ENCODE assay signal across 1 cellular context in the genomic region with DNA sequence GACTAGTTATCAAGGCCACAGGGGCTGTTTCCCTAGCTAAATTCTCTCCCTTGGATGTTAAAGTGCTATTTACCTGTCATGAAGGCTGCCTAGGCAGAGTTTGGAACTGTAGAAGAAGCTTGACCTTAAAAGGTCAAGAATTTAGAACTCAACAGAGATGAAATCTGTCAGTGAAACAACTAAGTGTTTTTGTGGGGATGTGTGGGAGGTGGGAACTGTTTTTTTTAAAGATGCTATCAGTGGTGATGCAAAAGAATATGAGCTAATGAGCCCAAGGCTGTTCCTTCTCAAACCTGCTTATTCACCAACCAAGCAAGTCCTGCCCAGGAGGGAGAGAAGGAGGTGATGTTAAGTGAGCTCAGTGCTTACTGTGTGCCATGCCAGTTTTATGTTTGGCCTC.
TF ChIP-seq lines count a peak whose summit lies in the region.

No MANE protein-coding gene starts in this region.

TF ChIP-seq in HEK293, 187 proteins besides CTCF, POLR2A, EP300 and RAD21 (continued from another document):
- TF ChIP-seq, protein P1, sequence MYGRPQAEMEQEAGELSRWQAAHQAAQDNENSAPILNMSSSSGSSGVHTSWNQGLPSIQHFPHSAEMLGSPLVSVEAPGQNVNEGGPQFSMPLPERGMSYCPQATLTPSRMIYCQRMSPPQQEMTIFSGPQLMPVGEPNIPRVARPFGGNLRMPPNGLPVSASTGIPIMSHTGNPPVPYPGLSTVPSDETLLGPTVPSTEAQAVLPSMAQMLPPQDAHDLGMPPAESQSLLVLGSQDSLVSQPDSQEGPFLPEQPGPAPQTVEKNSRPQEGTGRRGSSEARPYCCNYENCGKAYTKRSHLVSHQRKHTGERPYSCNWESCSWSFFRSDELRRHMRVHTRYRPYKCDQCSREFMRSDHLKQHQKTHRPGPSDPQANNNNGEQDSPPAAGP (tag by site-specific recombination; IDR thresholded peaks at IDR 0.05) = no peak
- TF ChIP-seq EGR2 (tag by site-specific recombination; IDR thresholded peaks at IDR 0.05; ENCODE audit: low read depth) = peak; percentile 66
